Comparison of ENCODE assay signal across 11 cellular contexts in the genomic region with DNA sequence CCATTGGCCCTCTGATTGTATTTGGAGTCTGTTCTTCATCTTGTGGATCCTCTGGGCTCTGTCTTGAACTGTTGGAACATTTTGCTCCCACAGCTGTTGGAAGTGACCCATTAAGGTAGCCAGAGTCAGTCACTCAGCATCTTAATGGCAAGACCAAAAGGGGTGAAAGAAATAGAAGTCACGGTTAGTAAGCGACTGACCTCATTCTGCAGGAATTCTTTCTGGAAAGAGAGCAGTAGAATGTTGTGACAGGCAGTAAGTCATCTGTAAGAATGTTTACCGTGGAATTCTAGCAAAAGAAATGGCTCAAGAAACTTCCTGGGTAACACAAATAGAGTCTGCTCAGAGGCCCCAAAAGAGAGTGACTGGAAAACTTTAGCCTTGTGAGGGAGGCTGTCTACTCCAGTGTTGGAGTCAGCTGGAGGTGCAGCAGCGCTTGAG. TPM values are rescaled to one million over a fixed set of nuclear protein-coding genes. Genes with fewer than 3 reads are reported as not detected.
DNase-seq lines count a peak whose midpoint lies in the region; ATAC-seq, FAIRE-seq and TF ChIP-seq lines count a peak whose summit lies in the region.
"Had no signal": no experiment of that assay in that cellular context is flagged by ENCODE, and none has a peak within 500 bp of the region (broad histone marks: within the 10 kb centered on the region; RNA-seq: fewer than 3 reads in every experiment).

No MANE protein-coding gene starts in this region.

- no peak overlapping the region for H3K27ac Mint-ChIP-seq in naive thymus-derived CD8-positive, alpha-beta T cell

- peaks cover 0 to 4% (median 0%) of the 10 kb centered on the region in 4 donors for H3K4me1 Mint-ChIP-seq in naive thymus-derived CD8-positive, alpha-beta T cell

- in situ Hi-C loops in astrocyte of the spinal cord (cut with HindIII; ENCODE audit: low sequenced_read_pairs) = no loop called here

- H3K9me3 Mint-ChIP-seq in naive thymus-derived CD8-positive, alpha-beta T cell = peaks cover 0 to 3% (median 0%) of the 10 kb centered on the region in 9 donors

- dilution Hi-C loops in keratinocyte (cut with MboI; ENCODE audit: extremely low pct_ligation_motif_present, low sequenced_read_pairs) = no loop called here

- peaks cover 12 to 34% (median 16%) of the 10 kb centered on the region in 5 donors for H3K27me3 Mint-ChIP-seq in naive thymus-derived CD8-positive, alpha-beta T cell

- no peaks in the 10 kb centered on the region for H4K20me1 ChIP-seq in keratinocyte (ENCODE audit: control insufficient read depth, extremely low read depth, insufficient read depth, low read length)

- H3K9me3 ChIP-seq in keratinocyte (ENCODE audit: control insufficient read depth, low read depth, low read length) (no peaks in the 10 kb centered on the region), thoracic aorta (no peaks in the 10 kb centered on the region)

- no peak overlapping the region for H3K4me3 Mint-ChIP-seq in naive thymus-derived CD8-positive, alpha-beta T cell

- H3K36me3 Mint-ChIP-seq in naive thymus-derived CD8-positive, alpha-beta T cell = no peaks in the 10 kb centered on the region

- no peak overlapping the region for H2AFZ ChIP-seq in keratinocyte (ENCODE audit: control insufficient read depth, low read length)

- no peak overlapping the region for H3K4me2 ChIP-seq in keratinocyte (ENCODE audit: control insufficient read depth, extremely low read depth, insufficient read depth, low read depth, low read length)

- no peak overlapping the region for H3K9ac ChIP-seq in keratinocyte (ENCODE audit: control insufficient read depth, extremely low read depth, insufficient read depth, low read length)

- H3K9me1 ChIP-seq in keratinocyte (ENCODE audit: control insufficient read depth, extremely low read depth, insufficient read depth, low read length) = no peaks in the 10 kb centered on the region

- H3K27me3 ChIP-seq in keratinocyte (ENCODE audit: control insufficient read depth, extremely low read depth, insufficient read depth, low read length) (no peaks in the 10 kb centered on the region), thoracic aorta (replicated peaks; ENCODE audit: insufficient read depth) (no peaks in the 10 kb centered on the region)

- peak; percentile 28 for DNase-seq in HPDE6-E6E7 (ENCODE audit: extremely low spot score)
- DNase-seq in astrocyte of the spinal cord (ENCODE audit: low read depth, low spot score) = peak; percentile 90
- peak; percentile 36 for DNase-seq in keratinocyte (ENCODE audit: low read depth, low spot score)
- no peak for DNase-seq in thoracic aorta (ENCODE audit: low spot score)
- DNase-seq in CD1c-positive myeloid dendritic cell (ENCODE audit: extremely low spot score) = no peak
- DNase-seq in D341Med (ENCODE audit: low spot score) = no peak
- DNase-seq in naive thymus-derived CD8-positive, alpha-beta T cell = no peak
- DNase-seq: activated CD8-positive, alpha-beta memory T cell treated with anti-CD3 and anti-CD28 coated beads for 24 hours; NCI-H1105; stimulated activated naive CD4-positive, alpha-beta T cell had no signal

- H3K4me3 ChIP-seq in astrocyte of the spinal cord (ENCODE audit: low read depth, low read length) (no peak overlapping the region), keratinocyte (ENCODE audit: control insufficient read depth in 2 of 3, extremely low read depth in 1 of 3, insufficient read depth in 2 of 3, low read depth in 1 of 3, low read length in 3 of 3) (no peak overlapping the region), thoracic aorta (no peak overlapping the region)

- H3K79me2 ChIP-seq in keratinocyte (ENCODE audit: control insufficient read depth, insufficient read depth, low read length) = no peaks in the 10 kb centered on the region

- H3K4me1 ChIP-seq in keratinocyte (ENCODE audit: control insufficient read depth, extremely low read depth, insufficient read depth, low read length) = peaks cover 11% of the 10 kb centered on the region
- peaks cover 9 to 16% of the 10 kb centered on the region in 2 donors for H3K4me1 ChIP-seq in thoracic aorta (ENCODE audit: control insufficient read depth in 1 of 2, low read depth in 2 of 2)

- ATAC-seq in thoracic aorta (ENCODE audit: insufficient number of reproducible peaks, low FRiP score, low read depth) = peak; percentile 90
- ATAC-seq in GM18861 (IDR thresholded peaks at IDR 0.05; ENCODE audit: unreplicated experiment) = no peak
- no peak for ATAC-seq in naive thymus-derived CD8-positive, alpha-beta T cell

- no peak overlapping the region for H3K27ac ChIP-seq in keratinocyte (ENCODE audit: control insufficient read depth, insufficient read depth, low read length)
- H3K27ac ChIP-seq in thoracic aorta = peak overlapping the region; percentile 84 to 86

- H3K36me3 ChIP-seq in keratinocyte (ENCODE audit: control insufficient read depth in 2 of 2, extremely low read depth in 1 of 2, insufficient read depth in 2 of 2, low read length in 2 of 2) = no peaks in the 10 kb centered on the region
- H3K36me3 ChIP-seq in thoracic aorta = no peaks in the 10 kb centered on the region

- peak; percentile 84 for FAIRE-seq in keratinocyte (lab: Jason Lieb, UNC)

- no peak for TF ChIP-seq CTCF in astrocyte of the spinal cord (IDR thresholded peaks at IDR 0.05; ENCODE audit: low read depth, low read length)
- TF ChIP-seq CTCF in keratinocyte (optimal IDR thresholded peaks at IDR 0.05 in 1 of 3, IDR thresholded peaks at IDR 0.05 in 1 of 3, conservative IDR thresholded peaks at IDR 0.05 in 1 of 3; ENCODE audit: extremely low read depth in 1 of 3, insufficient read depth in 2 of 3, low read length in 3 of 3) = no peak
- TF ChIP-seq CTCF in thoracic aorta (IDR thresholded peaks at IDR 0.05) = no peak

- POLR2A ChIA-PET in naive thymus-derived CD8-positive, alpha-beta T cell (lab: Charles Lee) = no interaction called here

RNA-seq across cellular contexts. Expression of a gene that starts 28.6 kb away (rescaled TPM):
- polyA plus RNA-seq in keratinocyte = 50.0 to 103 TPM (median 58.7 TPM) in 3 replicates
- 9.7 TPM for polyA plus RNA-seq in keratinocyte (2011; ENCODE audit: low read depth)
- polyA plus RNA-seq in keratinocyte (2011; cell fraction: cytosol; rRNA removed) = 11.0 and 13.9 TPM in 2 replicates
- polyA plus RNA-seq in keratinocyte (2011; cell fraction: nucleus; rRNA removed) = 220 and 317 TPM in 2 replicates
- polyA plus RNA-seq in keratinocyte (2012; ENCODE audit: low replicate concordance) = 9.3 and 67.3 TPM in 2 replicates
- 156 to 171 TPM (median 163 TPM) in 3 replicates for polyA minus RNA-seq in keratinocyte
- 52.0 TPM for polyA minus RNA-seq in keratinocyte (2011; cell fraction: cytosol; rRNA and poly(A)+ RNA removed)
- 323 and 527 TPM in 2 replicates for polyA minus RNA-seq in keratinocyte (2011; cell fraction: nucleus; rRNA and poly(A)+ RNA removed)
- total RNA-seq in thoracic aorta = 100 to 1,000 TPM in 1 of 2 donors, 10 to 100 TPM in 1; 87.1 to 243 TPM
- total RNA-seq in naive thymus-derived CD8-positive, alpha-beta T cell = not detected
- polyA plus RNA-seq in naive thymus-derived CD8-positive, alpha-beta T cell = not detected

Comparison
In these comparisons a context has a peak if more than half of its experiments do, and no peak if none do; other contexts are left out.
1. DNase-seq: peak in HPDE6-E6E7 (single experiment), astrocyte of the spinal cord (single experiment) and keratinocyte (single experiment); none in thoracic aorta (single experiment), CD1c-positive myeloid dendritic cell (single experiment), D341Med (single experiment) and naive thymus-derived CD8-positive, alpha-beta T cell (0 of 10).
2. RNA of a gene that starts 28.6 kb away (total RNA-seq): 87.1 to 243 TPM in thoracic aorta; not detected in naive thymus-derived CD8-positive, alpha-beta T cell; every median in the first group is over 10 times any median in the second.